9 cellular contexts compared by ENCODE assay signal in the genomic region with DNA sequence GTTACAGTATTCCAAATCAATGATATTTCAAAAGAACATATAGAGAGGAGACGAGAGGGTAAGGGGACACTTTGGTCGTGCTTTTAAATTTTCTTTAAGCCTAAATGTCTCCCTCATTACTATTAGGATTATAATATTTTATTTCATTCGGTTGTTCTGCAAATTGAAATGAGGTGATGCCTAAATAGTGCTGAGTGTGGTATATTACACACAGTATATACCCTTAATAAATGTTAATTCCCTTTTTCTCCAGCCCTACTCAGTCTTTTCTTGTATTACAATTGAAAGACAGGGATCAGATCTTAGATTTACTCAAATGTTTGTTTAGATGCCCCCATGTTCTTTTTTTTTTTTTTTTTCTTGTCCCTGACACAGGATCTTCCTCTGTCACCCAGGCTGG.
"Had no signal": no experiment of that assay in that cellular context is flagged by ENCODE, and none has a peak within 500 bp of the region (broad histone marks: within the 10 kb centered on the region; RNA-seq: fewer than 3 reads in every experiment).

No MANE protein-coding gene starts in this region.

- H3K27ac ChIP-seq: GM23248, HL-60, KMS-11 had no signal

- H2AFZ ChIP-seq: GM23248 had no signal

- H3K4me3 ChIP-seq: GM23248, HAP-1 had no signal

- DNase-seq: GM23248, GOT3, H7, HFFc6, KBM-7 had no signal

- H3K4me2 ChIP-seq: KMS-11 had no signal

- H3K9ac ChIP-seq: GM23248, KMS-11 had no signal

- ATAC-seq: HCT116 had no signal

- H3K9me3 ChIP-seq: HAP-1 had no signal
